In the genomic region with DNA sequence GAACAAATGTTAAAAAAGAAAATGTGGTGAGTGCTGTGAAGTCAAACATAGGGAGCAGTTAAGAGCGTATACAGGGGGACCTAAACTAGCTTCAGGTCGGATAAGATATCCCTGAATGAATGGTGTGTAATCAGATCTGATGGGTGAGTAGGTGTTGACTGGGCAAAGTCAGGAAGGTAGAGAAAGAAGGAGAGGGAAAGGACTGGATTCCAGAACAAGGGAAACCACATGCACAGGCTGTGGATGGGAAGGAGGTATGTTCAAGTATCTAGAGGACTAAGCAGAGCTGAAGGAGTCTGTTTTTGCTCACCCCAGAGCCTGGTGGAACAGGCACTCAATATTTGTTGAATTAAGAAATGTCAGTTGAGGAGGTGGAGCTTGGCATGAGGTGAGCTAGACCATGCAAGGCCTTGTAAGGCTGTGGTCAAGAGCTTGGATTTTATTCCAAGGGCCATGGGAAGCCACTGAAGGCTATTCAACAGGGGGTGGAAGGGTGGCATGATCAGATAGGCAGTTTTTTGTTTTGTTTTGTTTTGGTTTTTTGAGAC, we compare ENCODE assay signal across 13 cellular contexts. TPM values are rescaled to one million over a fixed set of nuclear protein-coding genes. Genes with fewer than 3 reads are reported as not detected.
DNase-seq lines count a peak whose midpoint lies in the region; ATAC-seq and TF ChIP-seq lines count a peak whose summit lies in the region.
"Had no signal": no experiment of that assay in that cellular context is flagged by ENCODE, and none has a peak within 500 bp of the region (broad histone marks: within the 10 kb centered on the region; RNA-seq: fewer than 3 reads in every experiment).

No MANE protein-coding gene starts in this region.

- peak; percentile 34 for DNase-seq in AG20443 (ENCODE audit: low spot score)
- peak; percentile 5 for DNase-seq in H7
- peak; percentile 58 for DNase-seq in mucosa of gallbladder (ENCODE audit: low spot score)
- DNase-seq in stimulated activated naive CD4-positive, alpha-beta T cell treated with Interleukin-2 at 50 U/mL for 16 hours (lab: John Stamatoyannopoulos, UW) = no peak
- no peak for DNase-seq in MG63
- no peak for DNase-seq in HPDE6-E6E7 (ENCODE audit: extremely low spot score)
- DNase-seq: foreskin melanocyte; naive B cell; NCI-H526; stimulated activated CD4-positive, alpha-beta T cell treated with anti-CD3 and anti-CD28 coated beads, Interleukin-4, amount 100 ng/mL, for 24 hours had no signal

- no peaks in the 10 kb centered on the region for H3K27me3 ChIP-seq in H7 (ENCODE audit: control insufficient read depth, insufficient read depth, low read length)
- no peaks in the 10 kb centered on the region for H3K27me3 ChIP-seq in MG63

- no peaks in the 10 kb centered on the region for H3K9me3 ChIP-seq in MG63

- H3K4me1 Mint-ChIP-seq in brain = peaks cover 10% of the 10 kb centered on the region

- H3K27ac Mint-ChIP-seq in brain = peak overlapping the region; percentile 5 to 77 (median 54)

- no peak for ATAC-seq in HG02759 (IDR thresholded peaks at IDR 0.05; ENCODE audit: unreplicated experiment)

- H3K36me3 ChIP-seq in H7 (replicated peaks; ENCODE audit: control insufficient read depth, insufficient read depth, low read length) (peaks cover 7% of the 10 kb centered on the region), MG63 (peaks cover 31% of the 10 kb centered on the region)

- H3K4me3 ChIP-seq in H7 (ENCODE audit: insufficient read depth, low read depth, low read length) (no peak overlapping the region), MG63 (no peak overlapping the region)

- H3K27me3 Mint-ChIP-seq in brain = no peaks in the 10 kb centered on the region
- H3K27me3 Mint-ChIP-seq: naive B cell had no signal

- H3K36me3 Mint-ChIP-seq in brain = peaks cover 22% of the 10 kb centered on the region

- no peaks in the 10 kb centered on the region for H3K9me3 Mint-ChIP-seq in brain
- H3K9me3 Mint-ChIP-seq: IgD-negative memory B cell, naive B cell had no signal

- no peak for TF ChIP-seq CTCF in brain (conservative IDR thresholded peaks at IDR 0.05)

- no peak overlapping the region for H3K4me3 Mint-ChIP-seq in brain
- H3K4me3 Mint-ChIP-seq: IgD-negative memory B cell, naive B cell had no signal

RNA-seq across cellular contexts. Expression of a gene that starts 27.4 kb away (rescaled TPM):
- 146 TPM in 2 replicates for total RNA-seq in H7 (2014; rRNA removed; shearing (Covaris generic))
- polyA plus RNA-seq in brain (ENCODE audit: insufficient read depth, low read depth, low replicate concordance) = 244 TPM
- total RNA-seq in mucosa of gallbladder = 123 TPM
- 104 and 154 TPM in 2 replicates for total RNA-seq in MG63 (2014; rRNA removed; shearing (Covaris generic); ENCODE audit: low replicate concordance)

RNA-seq across cellular contexts. Expression of a gene that starts 34.1 kb away (rescaled TPM):
- 97.3 and 111 TPM in 2 replicates for total RNA-seq in H7 (2014; rRNA removed; shearing (Covaris generic))
- polyA plus RNA-seq in brain (ENCODE audit: insufficient read depth, low read depth, low replicate concordance) = 105 TPM
- 57.7 TPM for total RNA-seq in mucosa of gallbladder
- total RNA-seq in MG63 (2014; rRNA removed; shearing (Covaris generic); ENCODE audit: low replicate concordance) = 158 and 194 TPM in 2 replicates

RNA-seq across cellular contexts. Expression of a gene that starts 40.9 kb away (rescaled TPM):
- total RNA-seq in H7 (2014; rRNA removed; shearing (Covaris generic)) = 82.7 and 90.7 TPM in 2 replicates
- polyA plus RNA-seq in brain (ENCODE audit: insufficient read depth, low read depth, low replicate concordance) = 59.5 TPM
- 81.1 TPM for total RNA-seq in mucosa of gallbladder
- total RNA-seq in MG63 (2014; rRNA removed; shearing (Covaris generic); ENCODE audit: low replicate concordance) = 77.6 and 84.6 TPM in 2 replicates

RNA-seq across cellular contexts. Expression of a gene that starts 58.4 kb away (rescaled TPM):
- total RNA-seq in H7 (2014; rRNA removed; shearing (Covaris generic)) = 1.6 TPM in 2 replicates
- 1.8 TPM for polyA plus RNA-seq in brain (ENCODE audit: insufficient read depth, low read depth, low replicate concordance)
- 10.8 TPM for total RNA-seq in mucosa of gallbladder
- total RNA-seq in MG63 (2014; rRNA removed; shearing (Covaris generic); ENCODE audit: low replicate concordance) = 0.99 and 1.4 TPM in 2 replicates
- polyA plus RNA-seq: IgD-negative memory B cell had no signal

Comparison
In these comparisons a context has a peak if more than half of its experiments do, and no peak if none do; other contexts are left out.
1. DNase-seq: peak in AG20443 (single experiment), H7 (single experiment) and mucosa of gallbladder (single experiment); none in stimulated activated naive CD4-positive, alpha-beta T cell treated with Interleukin-2 at 50 U/mL for 16 hours (single experiment), MG63 (single experiment) and HPDE6-E6E7 (single experiment).